8 cellular contexts compared by ENCODE assay signal in the genomic region with DNA sequence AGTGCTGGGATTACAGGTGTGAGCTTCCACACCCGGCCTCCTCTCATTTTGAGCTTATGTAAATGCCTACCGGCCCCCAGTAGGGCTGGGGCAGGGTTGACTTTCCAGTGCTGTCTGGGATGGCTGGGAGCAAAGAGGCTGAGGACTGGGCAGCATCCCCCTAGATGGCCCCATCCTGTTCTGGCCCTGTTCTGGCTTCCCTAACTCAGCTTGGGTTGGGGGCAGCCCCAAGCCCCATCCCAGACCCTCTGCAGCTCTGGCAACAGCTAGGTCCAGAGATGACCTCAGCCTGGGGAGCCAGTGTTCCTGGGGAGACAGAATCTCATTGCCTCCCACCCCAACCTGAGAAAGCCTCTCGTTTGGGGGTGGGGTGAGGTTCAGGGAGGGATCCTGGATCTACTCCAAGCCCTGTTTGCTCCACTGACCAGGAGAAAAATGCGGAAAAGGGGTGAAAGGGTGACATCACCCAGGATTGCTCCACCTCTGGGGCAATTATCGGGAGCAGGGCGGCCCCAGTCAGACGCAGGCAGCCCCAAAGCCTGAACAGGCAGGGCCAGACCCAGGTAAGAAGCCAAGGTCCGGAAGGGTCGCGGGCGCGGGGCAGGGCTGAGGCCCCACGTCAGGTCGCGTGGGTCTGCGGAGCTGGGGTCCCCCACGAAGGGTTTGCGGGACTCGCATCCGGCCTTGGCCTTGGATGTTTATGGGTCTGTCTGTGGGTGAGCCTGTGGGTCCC. TPM values are rescaled to one million over a fixed set of nuclear protein-coding genes. Genes with fewer than 3 reads are reported as not detected.
DNase-seq lines count a peak whose midpoint lies in the region; ATAC-seq and TF ChIP-seq lines count a peak whose summit lies in the region.

A gene with protein sequence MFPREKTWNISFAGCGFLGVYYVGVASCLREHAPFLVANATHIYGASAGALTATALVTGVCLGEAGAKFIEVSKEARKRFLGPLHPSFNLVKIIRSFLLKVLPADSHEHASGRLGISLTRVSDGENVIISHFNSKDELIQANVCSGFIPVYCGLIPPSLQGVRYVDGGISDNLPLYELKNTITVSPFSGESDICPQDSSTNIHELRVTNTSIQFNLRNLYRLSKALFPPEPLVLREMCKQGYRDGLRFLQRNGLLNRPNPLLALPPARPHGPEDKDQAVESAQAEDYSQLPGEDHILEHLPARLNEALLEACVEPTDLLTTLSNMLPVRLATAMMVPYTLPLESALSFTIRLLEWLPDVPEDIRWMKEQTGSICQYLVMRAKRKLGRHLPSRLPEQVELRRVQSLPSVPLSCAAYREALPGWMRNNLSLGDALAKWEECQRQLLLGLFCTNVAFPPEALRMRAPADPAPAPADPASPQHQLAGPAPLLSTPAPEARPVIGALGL (plus strand): TSS at position 519 of the 733 bp plus-strand sequence. CDS start 805 bp downstream, outside the sequence.

- no peaks in the 10 kb centered on the region for H3K9me3 ChIP-seq in body of pancreas
- H3K9me3 ChIP-seq in stomach, result no peaks in the 10 kb centered on the region

- ATAC-seq in body of pancreas (peak; percentile 13), HG03378 (IDR thresholded peaks at IDR 0.05; ENCODE audit: unreplicated experiment) (no peak)

- H3K36me3 ChIP-seq in body of pancreas (replicated peaks in 1 of 2; ENCODE audit: insufficient read depth in 1 of 2, low read depth in 2 of 2), result peaks cover 0 to under 1% of the 10 kb centered on the region in 2 donors
- H3K36me3 ChIP-seq in kidney epithelial cell (ENCODE audit: control insufficient read depth, insufficient read depth, low read length), result peaks cover 3% of the 10 kb centered on the region
- H3K36me3 ChIP-seq in stomach, result peaks cover 15 to 44% (median 39%) of the 10 kb centered on the region in 4 donors

- intact Hi-C loops in body of pancreas (cut with DNase I), result no loop called here
- intact Hi-C loops in stomach (cut with DNase I; ENCODE audit: low total_unique reads), result no loop called here

- H3K4me3 ChIP-seq in HL-60 (replicated peaks; ENCODE audit: insufficient read depth, low read length), result peak within 1 kb of the TSS; percentile 70
- peak within 1 kb of the TSS; percentile 39 to 91 for H3K4me3 ChIP-seq in body of pancreas
- peak within 1 kb of the TSS; percentile 85 for H3K4me3 ChIP-seq in kidney epithelial cell (ENCODE audit: low read depth, low read length)
- H3K4me3 ChIP-seq in stomach, result peak within 1 kb of the TSS; percentile 72 to 97 (median 94)

- H3K4me1 ChIP-seq in body of pancreas, result peaks cover 44% of the 10 kb centered on the region
- peaks cover 33 to 46% (median 43%) of the 10 kb centered on the region in 4 donors for H3K4me1 ChIP-seq in stomach

- H3K27ac ChIP-seq in HL-60 (replicated peaks) (peak within 1 kb of the TSS; percentile 80), body of pancreas (peak within 1 kb of the TSS; percentile 92 to 100 (median 98)), stomach (peak within 1 kb of the TSS; percentile 94 to 98 (median 96))

- DNase-seq in AG08396 (ENCODE audit: low spot score), result peak; percentile 82
- no peak for DNase-seq in HL-60 (ENCODE audit: low read depth in 1 of 2, low spot score in 1 of 2)
- DNase-seq in body of pancreas, result peak; percentile 64 to 79 (median 72)
- no peak for DNase-seq in kidney epithelial cell (ENCODE audit: low read depth)
- DNase-seq in stomach, result peak; percentile 64
- DNase-seq in DMS153 (lab: John Stamatoyannopoulos, UW), result no peak
- no peak for DNase-seq in cortex of kidney (lab: John Stamatoyannopoulos, UW)

- no peak for TF ChIP-seq CTCF in HL-60 (IDR thresholded peaks at IDR 0.05; ENCODE audit: insufficient read depth, low read length)
- TF ChIP-seq CTCF in body of pancreas (IDR thresholded peaks at IDR 0.05), result no peak
- TF ChIP-seq CTCF in kidney epithelial cell (IDR thresholded peaks at IDR 0.05; ENCODE audit: insufficient read depth, low read length, poor library complexity, severe bottlenecking), result no peak
- no peak for TF ChIP-seq CTCF in stomach (IDR thresholded peaks at IDR 0.05)

- TF ChIP-seq POLR2A in body of pancreas (IDR thresholded peaks at IDR 0.05) (peak; percentile 72 to 87 (median 72)), stomach (IDR thresholded peaks at IDR 0.05) (no peak)

- no peaks in the 10 kb centered on the region for H3K27me3 ChIP-seq in HL-60 (ENCODE audit: insufficient read depth, poor library complexity, severe bottlenecking)
- H3K27me3 ChIP-seq in body of pancreas, result no peaks in the 10 kb centered on the region
- H3K27me3 ChIP-seq in kidney epithelial cell (ENCODE audit: control insufficient read depth, insufficient read depth, low read length), result no peaks in the 10 kb centered on the region
- H3K27me3 ChIP-seq in stomach, result no peaks in the 10 kb centered on the region

- TF ChIP-seq EP300 in stomach (IDR thresholded peaks at IDR 0.05), result no peak

- 22 to 28% methylated on average over 3 to 20 of the region's 20 CpGs for whole genome bisulfite sequencing in body of pancreas, 2 donors
- WGBS in stomach, 5 donors, result 15 to 24% (median 19%) methylated on average over 12 to 20 of the region's 20 CpGs

RNA-seq across cellular contexts. Expression of the gene that starts here (rescaled TPM):
- 100 to 1,000 TPM in 1 of 2 donors, 10 to 100 TPM in 1; 72.1 to 351 TPM for total RNA-seq in body of pancreas
- total RNA-seq in kidney epithelial cell, result 27.5 and 46.0 TPM in 2 replicates
- 100 to 1,000 TPM in 3 of 5 donors, 10 to 100 TPM in 2; 33.4 to 385 (median 139) TPM for total RNA-seq in stomach
- 10 to 100 TPM; 41.7 to 85.1 (median 77.8) TPM for polyA plus RNA-seq in stomach

Comparison
In these comparisons a context has a peak if more than half of its experiments do, and no peak if none do; other contexts are left out.
1. DNase-seq: peak in AG08396 (single experiment), body of pancreas (4 of 4) and stomach (single experiment); none in HL-60 (0 of 2), kidney epithelial cell (single experiment), DMS153 (single experiment) and cortex of kidney (single experiment).
2. POLR2A ChIP-seq: peak in body of pancreas (3 of 3); none in stomach (0 of 4).
3. Peak in every context shown above with its lines, with median percentiles within 50 percentile points of each other: H3K27ac ChIP-seq and H3K4me3 ChIP-seq.